26 cellular contexts compared by ENCODE assay signal in genomic region chr10:121084029-121084674, GRCh38.
A peak's percentile ranks its signal among the peaks of the same experiment; 100 is the strongest.
DNase-seq lines count a peak whose midpoint lies in the region; ATAC-seq, FAIRE-seq and TF ChIP-seq lines count a peak whose summit lies in the region.
"Had no signal": no experiment of that assay in that cellular context is flagged by ENCODE, and none has a peak within 500 bp of the region (broad histone marks: within the 10 kb centered on the region; RNA-seq: fewer than 3 reads in every experiment).

No MANE protein-coding gene starts in this region.

- H3K4me1 ChIP-seq in mesendoderm (ENCODE audit: control insufficient read depth, low read depth, low read length) (peaks cover 5% of the 10 kb centered on the region), kidney (ENCODE audit: control insufficient read depth in 1 of 2, insufficient read depth in 1 of 2, low read depth in 1 of 2, low read length in 2 of 2) (no peaks in the 10 kb centered on the region)
- H3K4me1 ChIP-seq: testis had no signal

- no peaks in the 10 kb centered on the region for H3K9me3 ChIP-seq in kidney (ENCODE audit: control insufficient read depth in 1 of 2, low read length in 2 of 2)
- H3K9me3 ChIP-seq: gastroesophageal sphincter, MG63, SJCRH30, testis had no signal

- FAIRE-seq in kidney (lab: Jason Lieb, UNC) = no peak

- no peaks in the 10 kb centered on the region for H3K79me1 ChIP-seq in mesendoderm (ENCODE audit: low read length)

- no peak overlapping the region for H3K18ac ChIP-seq in mesendoderm (ENCODE audit: low read length)

- H3K4ac ChIP-seq in mesendoderm (ENCODE audit: low read depth, low read length) = no peak overlapping the region

- H3K9ac ChIP-seq in mesendoderm (ENCODE audit: low read length) = no peak overlapping the region
- no peak overlapping the region for H3K9ac ChIP-seq in kidney (ENCODE audit: low read length in 2 of 2)
- H3K9ac ChIP-seq: GM23248, KMS-11 had no signal

- H3K79me2 ChIP-seq in mesendoderm (ENCODE audit: control insufficient read depth, insufficient read depth, low read length) = no peaks in the 10 kb centered on the region

- no peak overlapping the region for H4K8ac ChIP-seq in mesendoderm (ENCODE audit: low read depth, low read length)

- H2BK120ac ChIP-seq in mesendoderm (ENCODE audit: low read depth, low read length) = no peak overlapping the region

- peak; percentile 38 for DNase-seq in NCI-H82 (lab: John Stamatoyannopoulos, UW)
- DNase-seq in NCI-H82 treated with DMSO at 0.1 percent for 48 hours (lab: John Stamatoyannopoulos, UW; ENCODE audit: unreplicated experiment) = no peak
- peak in 25 of 61 donors; percentile 11 to 61 (median 29) for DNase-seq in caudate nucleus (lab: John Stamatoyannopoulos, UW)
- DNase-seq in mesendoderm = no peak
- no peak for DNase-seq in kidney
- DNase-seq in NCI-H1105 treated with DMSO at 0.1 percent for 48 hours (lab: John Stamatoyannopoulos, UW) = no peak
- no peak for DNase-seq in stimulated activated naive CD8-positive, alpha-beta T cell treated with anti-CD3 and anti-CD28 coated beads, Interleukin-15, Interleukin-2, amounts not matched to agents 100 U/mL and 50 U/mL, for 24 hours
- DNase-seq: activated CD4-positive, alpha-beta T cell treated with anti-CD3 and anti-CD28 coated beads, Interleukin-2, amount 10 ng/mL, durations not matched to agents 24 days and 14 days; activated gamma-delta T cell; activated T-cell treated with anti-CD3 and anti-CD28 coated beads, Interleukin-2, amount 50 U/mL, for 4 hours; Calu3; GM23248; immature natural killer cell; MG63; NCI-H2081; NCI-H226; NCI-H748 treated with DMSO at 0.1 percent for 48 hours; RPMI8226; SJCRH30; stimulated activated CD4-positive, alpha-beta T cell treated with anti-CD3 and anti-CD28 coated beads, Interleukin-15, amount 100 ng/mL, for 24 hours; stimulated activated CD4-positive, alpha-beta T cell treated with anti-CD3 and anti-CD28 coated beads, Interleukin-4, amount 100 ng/mL, for 4 hours; T-cell; testis had no signal

- no peak overlapping the region for H3K23ac ChIP-seq in mesendoderm (ENCODE audit: low read length)

- no peak for TF ChIP-seq CTCF in kidney (IDR thresholded peaks at IDR 0.05; ENCODE audit: borderline replicate concordance, extremely low read depth, insufficient read depth)

- H2BK5ac ChIP-seq in mesendoderm (ENCODE audit: low read length) = peak overlapping the region; percentile 13

- no peak overlapping the region for H3K56ac ChIP-seq in mesendoderm (ENCODE audit: low read length)

- H3K36me3 ChIP-seq in mesendoderm (ENCODE audit: control insufficient read depth, insufficient read depth, low read length) (no peaks in the 10 kb centered on the region), kidney (ENCODE audit: control insufficient read depth in 1 of 2, insufficient read depth in 2 of 2, low read length in 2 of 2) (no peaks in the 10 kb centered on the region)
- H3K36me3 ChIP-seq: gastroesophageal sphincter, MG63, SJCRH30 had no signal

- no CpG with 5 or more reads among the region's 8 CpGs for WGBS in mesendoderm (ENCODE audit: extremely low coverage, insufficient coverage, low lambda C conversion rate)

- no peak overlapping the region for H2AK5ac ChIP-seq in mesendoderm (ENCODE audit: low read length)

- H3K27ac ChIP-seq in caudate nucleus (ENCODE audit: low read depth, low read length) (peak overlapping the region; percentile 29), mesendoderm (ENCODE audit: low read depth, low read length) (no peak overlapping the region), temporal lobe (ENCODE audit: low read depth, low read length) (peak overlapping the region; percentile 36), kidney (ENCODE audit: low read depth in 2 of 2, low read length in 2 of 2) (no peak overlapping the region)
- H3K27ac ChIP-seq: gastroesophageal sphincter, GM23248, KMS-11, SJCRH30, testis had no signal

- no peak overlapping the region for H4K5ac ChIP-seq in mesendoderm (ENCODE audit: low read length)

- H3K4me3 ChIP-seq in mesendoderm (ENCODE audit: low read length) (no peak overlapping the region), kidney (ENCODE audit: low read length in 2 of 2) (no peak overlapping the region)
- H3K4me3 ChIP-seq: gastroesophageal sphincter, GM23248, MG63, SJCRH30, testis had no signal

- H2BK15ac ChIP-seq in mesendoderm (replicated peaks; ENCODE audit: low read depth) = no peak overlapping the region

- H3K27me3 ChIP-seq in mesendoderm (ENCODE audit: insufficient read depth, low read length, poor library complexity) = no peaks in the 10 kb centered on the region
- H3K27me3 ChIP-seq: gastroesophageal sphincter, MG63, SJCRH30, testis had no signal

- intact Hi-C loops in kidney (cut with DNase I) = no loop called here

- H3K4me2 ChIP-seq in mesendoderm (ENCODE audit: low read length) = no peak overlapping the region
- H3K4me2 ChIP-seq: KMS-11 had no signal

- ATAC-seq in stimulated activated naive CD8-positive, alpha-beta T cell treated with anti-CD3 and anti-CD28 coated beads, Interleukin-15, Interleukin-2, amounts not matched to agents 100 U/mL and 50 U/mL, for 24 hours = no peak
- ATAC-seq: activated T-cell treated with anti-CD3 and anti-CD28 coated beads, Interleukin-2, amount 50 U/mL, for 4 hours; gastroesophageal sphincter; T-cell had no signal

Comparison
In these comparisons a context has a peak if more than half of its experiments do, and no peak if none do; other contexts are left out.
1. H3K27ac ChIP-seq: peak in caudate nucleus (single experiment) and temporal lobe (single experiment); none in mesendoderm (single experiment) and kidney (0 of 2).